ENCODE assay signal across 8 cellular contexts in the genomic region with DNA sequence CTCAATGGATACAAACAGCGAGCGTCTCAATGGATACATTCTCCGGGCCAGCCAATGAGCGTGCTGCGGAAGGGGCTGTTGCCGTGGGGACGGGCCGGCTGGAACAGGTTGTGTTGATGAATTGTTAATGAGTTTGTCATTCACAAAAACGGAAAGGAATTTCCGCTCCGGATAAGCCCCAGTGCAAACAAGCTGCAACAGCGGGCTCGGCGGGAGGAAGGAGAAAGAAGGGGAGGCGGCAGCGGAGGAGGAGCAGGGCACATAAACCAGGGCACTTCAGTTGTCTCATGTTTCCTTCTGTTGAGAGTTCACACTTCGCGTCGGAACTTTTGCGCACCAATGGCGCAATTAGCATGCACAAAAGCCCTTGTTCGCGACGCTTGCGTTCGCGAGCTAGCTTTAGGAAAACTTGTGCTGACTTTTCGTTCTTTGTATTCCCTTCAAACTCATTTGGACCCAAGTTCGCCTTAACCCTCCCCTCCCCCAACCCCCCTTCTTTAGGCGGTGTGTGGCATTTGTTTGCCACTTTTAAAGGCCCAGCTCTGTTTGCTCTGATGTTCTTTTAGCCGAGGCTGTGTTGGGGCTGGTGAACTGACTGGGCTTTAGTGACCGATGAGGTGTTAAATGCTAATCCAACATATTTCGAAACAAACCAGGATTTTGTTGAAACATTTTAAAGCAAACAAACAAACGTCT. TPM values are rescaled to one million over a fixed set of nuclear protein-coding genes. Genes with fewer than 3 reads are reported as not detected.
A peak's percentile ranks its signal among the peaks of the same experiment; 100 is the strongest.
DNase-seq lines count a peak whose midpoint lies in the region; ATAC-seq and TF ChIP-seq lines count a peak whose summit lies in the region.

A gene with protein sequence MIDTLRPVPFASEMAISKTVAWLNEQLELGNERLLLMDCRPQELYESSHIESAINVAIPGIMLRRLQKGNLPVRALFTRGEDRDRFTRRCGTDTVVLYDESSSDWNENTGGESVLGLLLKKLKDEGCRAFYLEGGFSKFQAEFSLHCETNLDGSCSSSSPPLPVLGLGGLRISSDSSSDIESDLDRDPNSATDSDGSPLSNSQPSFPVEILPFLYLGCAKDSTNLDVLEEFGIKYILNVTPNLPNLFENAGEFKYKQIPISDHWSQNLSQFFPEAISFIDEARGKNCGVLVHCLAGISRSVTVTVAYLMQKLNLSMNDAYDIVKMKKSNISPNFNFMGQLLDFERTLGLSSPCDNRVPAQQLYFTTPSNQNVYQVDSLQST (minus strand): TSS at position 10 of the 696 bp plus-strand sequence. CDS start 462 bp downstream, outside the sequence.

- intact Hi-C loops in HCT116 (cut with micrococcal nuclease) (loop anchor here (1.0 to 5.0 kb wide), 6 partner anchors 109 to 420 kb away; partner anchors contain the start of gene POC1B), Right ventricle myocardium inferior (cut with DNase I) (loop anchor here (2.0 to 10.0 kb wide), 6 partner anchors 100 to 352 kb away; partner anchors contain the start of genes ATP2B1, GALNT4 and POC1B)
- intact Hi-C loops in T-helper 1 cell treated with Interleukin-12 subunit alpha and Interleukin-12 subunit beta and Interleukin-4 antibody, amounts not matched to agents 30 ng/mL and 1 ng/mL, for 36 hours (cut with micrococcal nuclease) = loop anchor here (1.0 to 10.0 kb wide), 16 partner anchors 18 to 1318 kb away; partner anchors contain the start of genes CEP290, POC1B and TMTC3

- TSS peak; percentile 75 for BruUV-seq in HCT116 (replicated peaks; lab: Mats Ljungman, UMichigan)

- RAD21 ChIA-PET in HCT116 (lab: Charles Lee; ENCODE audit: low non-redundant PET in 1 of 2, low total read pairs in 2 of 2, uncharacterized antibody in 2 of 2, unreplicated experiment in 2 of 2) = interaction anchor here in 1 of 2 experiments (0.8 kb wide), 1 partner anchor 23 kb away, joined by 3 read pairs; no protein-coding TSS in a partner anchor

- ATAC-seq in HCT116 = peak; percentile 75
- ATAC-seq in Right ventricle myocardium inferior = peak; percentile 77

- POLR2A ChIA-PET in HCT116 (lab: Charles Lee) = interaction anchor here (0.7 to 3.2 kb wide), 30 partner anchors 12 to 621 kb away, joined by 3 to 17 read pairs (median 4); partner anchors contain the start of gene GALNT4

- no peaks in the 10 kb centered on the region for H3K9me3 ChIP-seq in HCT116 (ENCODE audit: control insufficient read depth in 1 of 2, insufficient read depth in 1 of 2, low read depth in 1 of 2, low read length in 2 of 2)
- H3K9me3 ChIP-seq in adipocyte (ENCODE audit: control insufficient read depth, low read length) = no peaks in the 10 kb centered on the region
- H3K9me3 ChIP-seq in osteoblast (ENCODE audit: low read depth, low read length) = no peaks in the 10 kb centered on the region
- H3K9me3 ChIP-seq in suprapubic skin = no peaks in the 10 kb centered on the region

- peak within 1 kb of the TSS; percentile 90 to 94 for H3K4me3 ChIP-seq in HCT116 (replicated peaks in 1 of 2; ENCODE audit: low read depth in 1 of 2, low read length in 2 of 2)
- peak within 1 kb of the TSS; percentile 93 for H3K4me3 ChIP-seq in adipocyte (ENCODE audit: low read length)
- peak within 1 kb of the TSS; percentile 94 for H3K4me3 ChIP-seq in osteoblast (ENCODE audit: insufficient read depth, low read length)
- peak within 1 kb of the TSS; percentile 94 for H3K4me3 ChIP-seq in suprapubic skin

- H3K27me3 ChIP-seq in HCT116 (ENCODE audit: insufficient read depth, low read length) (no peaks in the 10 kb centered on the region), adipocyte (replicated peaks; ENCODE audit: control insufficient read depth, insufficient read depth, low read length) (no peaks in the 10 kb centered on the region), osteoblast (ENCODE audit: insufficient read depth, low read length) (no peaks in the 10 kb centered on the region), suprapubic skin (no peaks in the 10 kb centered on the region)

- no peaks in the 10 kb centered on the region for H3K9me2 ChIP-seq in HCT116 (ENCODE audit: insufficient read depth)

- WGBS in suprapubic skin = under 1% methylated on average over 34 of the region's 34 CpGs

- TF ChIP-seq CTCF in HCT116 (IDR thresholded peaks at IDR 0.05 in 2 of 3, conservative IDR thresholded peaks at IDR 0.05 in 1 of 3; ENCODE audit: borderline replicate concordance in 1 of 3, insufficient read depth in 1 of 3, low read depth in 2 of 3, low read length in 2 of 3) = no peak
- TF ChIP-seq CTCF in osteoblast (IDR thresholded peaks at IDR 0.05; ENCODE audit: extremely low read depth, low read depth, low read length) = no peak
- TF ChIP-seq CTCF in suprapubic skin (IDR thresholded peaks at IDR 0.05) = no peak

- CTCF ChIA-PET in HCT116 (lab: Charles Lee) = interaction anchor here (0.8 to 1.3 kb wide), 2 partner anchors 13 to 333 kb away, joined by 3 to 4 read pairs; no protein-coding TSS in a partner anchor

- no peak within 1 kb of the TSS for H2AFZ ChIP-seq in HCT116 (ENCODE audit: low read depth, low read length, poor library complexity, severe bottlenecking)
- peak within 1 kb of the TSS; percentile 52 for H2AFZ ChIP-seq in osteoblast (ENCODE audit: low read length)

- peak; percentile 99 for DNase-seq in DMS114 treated with DMSO at 0.1 percent for 48 hours (lab: John Stamatoyannopoulos, UW; ENCODE audit: unreplicated experiment)
- peak; percentile 99 for DNase-seq in HCT116 (ENCODE audit: low read depth, low spot score)
- peak; percentile 97 for DNase-seq in NCI-H1436 treated with DMSO at 0.1 percent for 48 hours (lab: John Stamatoyannopoulos, UW)
- DNase-seq in adipocyte (ENCODE audit: low read depth) = peak; percentile 98
- DNase-seq in Right ventricle myocardium inferior (ENCODE audit: missing footprints) = peak; percentile 98
- peak; percentile 98 for DNase-seq in osteoblast (ENCODE audit: insufficient read length, low spot score, missing footprints)
- peak; percentile 97 to 98 for DNase-seq in suprapubic skin (ENCODE audit: low spot score in 2 of 2)

- H3K4me2 ChIP-seq in HCT116 (ENCODE audit: low read length) (peak within 1 kb of the TSS; percentile 92), osteoblast (ENCODE audit: insufficient read depth, low read length) (peak within 1 kb of the TSS; percentile 91)

- H4K20me1 ChIP-seq in HCT116 (ENCODE audit: insufficient read depth) = peaks cover 4% of the 10 kb centered on the region; the same call in 1 of the 2 replicates
- H4K20me1 ChIP-seq in osteoblast (ENCODE audit: insufficient read depth, low read length) = peaks cover 24% of the 10 kb centered on the region

- TF ChIP-seq POLR2A in HCT116 (IDR thresholded peaks at IDR 0.05; ENCODE audit: borderline replicate concordance, extremely low read depth, insufficient read depth, insufficient read length) (no peak), suprapubic skin (IDR thresholded peaks at IDR 0.05) (peak in 1 of 2 donors; percentile 29)

- H3K79me2 ChIP-seq in HCT116 (ENCODE audit: insufficient read depth, low read length) = peaks cover 49% of the 10 kb centered on the region
- peaks cover 71% of the 10 kb centered on the region for H3K79me2 ChIP-seq in osteoblast (ENCODE audit: insufficient read depth, low read length)

- TF ChIP-seq RAD21 in HCT116 (IDR thresholded peaks at IDR 0.05; ENCODE audit: low read depth) = no peak

- H3K9ac ChIP-seq in HCT116 (ENCODE audit: low read length) (peak within 1 kb of the TSS; percentile 84), adipocyte (ENCODE audit: low read length) (peak within 1 kb of the TSS; percentile 98)

- no peak for TF ChIP-seq EP300 in suprapubic skin (IDR thresholded peaks at IDR 0.05)

- H3K4me1 ChIP-seq in HCT116 (ENCODE audit: control insufficient read depth in 1 of 2, insufficient read depth in 2 of 2, low read length in 2 of 2) (peaks cover 44 to 57% of the 10 kb centered on the region in 2 experiments), adipocyte (ENCODE audit: control insufficient read depth, insufficient read depth, low read length) (peaks cover 38% of the 10 kb centered on the region), osteoblast (ENCODE audit: insufficient read depth, low read length) (peaks cover 36% of the 10 kb centered on the region), suprapubic skin (peaks cover 68% of the 10 kb centered on the region)

- H3K27ac ChIP-seq in HCT116 (ENCODE audit: low read depth, low read length) (peak within 1 kb of the TSS; percentile 99), osteoblast (ENCODE audit: low read depth, low read length) (peak within 1 kb of the TSS; percentile 90), suprapubic skin (peak within 1 kb of the TSS; percentile 99)

- H3K36me3 ChIP-seq in HCT116 (ENCODE audit: control insufficient read depth in 1 of 2, insufficient read depth in 2 of 2, low read length in 2 of 2) (peaks cover 23 to 25% of the 10 kb centered on the region in 2 experiments), adipocyte (ENCODE audit: control insufficient read depth, insufficient read depth, low read length, severe bottlenecking) (peaks cover 27% of the 10 kb centered on the region), osteoblast (ENCODE audit: insufficient read depth, low read length) (peaks cover 30% of the 10 kb centered on the region), suprapubic skin (peaks cover 5% of the 10 kb centered on the region)

TF ChIP-seq in HCT116, 20 proteins besides CTCF, POLR2A, EP300 and RAD21 (continues in another document):
- TF ChIP-seq EZH2 (IDR thresholded peaks at IDR 0.05) = no peak
- TF ChIP-seq CEBPB (IDR thresholded peaks at IDR 0.05; ENCODE audit: low read depth) = no peak
- TF ChIP-seq, protein P1, sequence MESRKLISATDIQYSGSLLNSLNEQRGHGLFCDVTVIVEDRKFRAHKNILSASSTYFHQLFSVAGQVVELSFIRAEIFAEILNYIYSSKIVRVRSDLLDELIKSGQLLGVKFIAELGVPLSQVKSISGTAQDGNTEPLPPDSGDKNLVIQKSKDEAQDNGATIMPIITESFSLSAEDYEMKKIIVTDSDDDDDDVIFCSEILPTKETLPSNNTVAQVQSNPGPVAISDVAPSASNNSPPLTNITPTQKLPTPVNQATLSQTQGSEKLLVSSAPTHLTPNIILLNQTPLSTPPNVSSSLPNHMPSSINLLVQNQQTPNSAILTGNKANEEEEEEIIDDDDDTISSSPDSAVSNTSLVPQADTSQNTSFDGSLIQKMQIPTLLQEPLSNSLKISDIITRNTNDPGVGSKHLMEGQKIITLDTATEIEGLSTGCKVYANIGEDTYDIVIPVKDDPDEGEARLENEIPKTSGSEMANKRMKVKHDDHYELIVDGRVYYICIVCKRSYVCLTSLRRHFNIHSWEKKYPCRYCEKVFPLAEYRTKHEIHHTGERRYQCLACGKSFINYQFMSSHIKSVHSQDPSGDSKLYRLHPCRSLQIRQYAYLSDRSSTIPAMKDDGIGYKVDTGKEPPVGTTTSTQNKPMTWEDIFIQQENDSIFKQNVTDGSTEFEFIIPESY (IDR thresholded peaks at IDR 0.05; ENCODE audit: extremely low read depth, insufficient replicate concordance, low read length) = peak; percentile 34
- TF ChIP-seq TCF7L2 (IDR thresholded peaks at IDR 0.05; ENCODE audit: borderline replicate concordance, extremely low read depth, insufficient read depth, insufficient read length) = peak; percentile 87

RNA-seq across cellular contexts. Expression of the gene that starts here (rescaled TPM):
- total RNA-seq in HCT116 (2021; ENCODE audit: unreplicated experiment) = 219 TPM
- polyA plus RNA-seq in HCT116 (2012) = 249 and 297 TPM in 2 replicates
- 108 and 125 TPM in 2 replicates for total RNA-seq in T-helper 1 cell treated with Interleukin-12 subunit alpha and Interleukin-12 subunit beta and Interleukin-4 antibody, amounts not matched to agents 30 ng/mL and 1 ng/mL, for 36 hours
- 25.0 TPM for total RNA-seq in Right ventricle myocardium inferior
- total RNA-seq in osteoblast = 28.6 and 30.0 TPM in 2 replicates
- total RNA-seq in suprapubic skin = 10 to 100 TPM; 50.8 to 69.2 (median 59.7) TPM

Comparison
In these comparisons a context has a peak if more than half of its experiments do, and no peak if none do; other contexts are left out.
1. Peak in every context shown above with its lines: DNase-seq, ATAC-seq, H3K4me3 ChIP-seq and H3K27ac ChIP-seq.